19 cellular contexts compared by ENCODE assay signal in the genomic region with DNA sequence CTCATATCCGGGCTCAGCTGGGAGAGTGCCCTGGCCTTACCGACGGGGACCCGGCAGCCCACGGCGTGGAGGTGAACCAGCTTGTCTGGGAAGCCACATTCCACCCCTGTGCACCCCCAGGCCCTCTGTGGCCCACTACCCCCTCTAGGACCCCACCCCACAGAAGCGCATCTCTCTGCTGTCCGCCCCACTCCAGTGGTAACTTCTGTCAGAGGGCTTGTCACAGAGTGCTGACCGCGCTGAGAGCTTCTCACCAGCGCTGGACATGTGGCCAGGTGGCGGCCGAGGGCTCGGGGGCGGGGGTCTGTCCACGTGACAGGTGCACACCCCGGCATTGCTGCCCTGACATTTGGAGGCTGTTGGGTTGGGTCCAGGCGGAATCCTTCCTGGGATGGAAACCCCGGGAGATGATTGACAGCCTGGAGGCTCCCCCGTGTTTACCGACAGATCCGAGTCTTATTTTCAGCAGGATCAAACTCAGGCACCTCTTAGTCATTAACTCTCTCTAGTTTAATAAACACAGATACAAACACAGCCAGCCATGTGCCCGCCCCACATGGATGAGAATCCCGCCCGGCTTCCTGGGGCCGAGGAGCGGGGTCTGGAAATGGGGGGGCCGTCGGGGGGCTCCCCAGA. TPM values are rescaled to one million over a fixed set of nuclear protein-coding genes. Genes with fewer than 3 reads are reported as not detected.
A peak's percentile ranks its signal among the peaks of the same experiment; 100 is the strongest.
DNase-seq lines count a peak whose midpoint lies in the region; ATAC-seq and TF ChIP-seq lines count a peak whose summit lies in the region.
"Had no signal": no experiment of that assay in that cellular context is flagged by ENCODE, and none has a peak within 500 bp of the region (broad histone marks: within the 10 kb centered on the region; RNA-seq: fewer than 3 reads in every experiment).

No MANE protein-coding gene starts in this region.

- H3K27ac ChIP-seq in right cardiac atrium (ENCODE audit: low read length) (no peak overlapping the region), aorta (ENCODE audit: low read depth in 1 of 2, low read length in 2 of 2) (no peak overlapping the region), substantia nigra (ENCODE audit: low read depth, low read length, poor library complexity, severe bottlenecking) (no peak overlapping the region)
- H3K27ac ChIP-seq: esophagus squamous epithelium, gastroesophageal sphincter, parathyroid adenoma, thyroid gland had no signal

- H3K36me3 Mint-ChIP-seq in activated CD8-positive, alpha-beta memory T cell treated with anti-CD3 and anti-CD28 coated beads, Interleukin-2, amount 10 ng/mL, durations not matched to agents 7 days and 5 days: no peaks in the 10 kb centered on the region
- no peaks in the 10 kb centered on the region for H3K36me3 Mint-ChIP-seq in mesothelial cell of epicardium
- H3K36me3 Mint-ChIP-seq: activated naive CD4-positive, alpha-beta T cell treated with anti-CD3 and anti-CD28 coated beads, Interleukin-2, amount 50 U/mL, for 24 hours; natural killer cell had no signal

- intact Hi-C loops in right cardiac atrium (cut with DNase I) (no loop called here), Right ventricle myocardium superior (cut with DNase I) (no loop called here), aorta (cut with DNase I) (no loop called here)

- no peak overlapping the region for H3K27ac Mint-ChIP-seq in activated CD8-positive, alpha-beta memory T cell treated with anti-CD3 and anti-CD28 coated beads, Interleukin-2, amount 10 ng/mL, durations not matched to agents 7 days and 5 days
- H3K27ac Mint-ChIP-seq in mesothelial cell of epicardium: no peak overlapping the region
- H3K27ac Mint-ChIP-seq: activated naive CD4-positive, alpha-beta T cell treated with anti-CD3 and anti-CD28 coated beads, Interleukin-2, amount 50 U/mL, for 24 hours; natural killer cell had no signal

- H3K4me1 ChIP-seq in right cardiac atrium (ENCODE audit: control insufficient read depth, insufficient read depth, low read length) (no peaks in the 10 kb centered on the region), aorta (ENCODE audit: control insufficient read depth in 1 of 2, insufficient read depth in 2 of 2, low read length in 2 of 2) (no peaks in the 10 kb centered on the region)
- H3K4me1 ChIP-seq: parathyroid adenoma had no signal

- no peaks in the 10 kb centered on the region for H3K36me3 ChIP-seq in aorta (ENCODE audit: control insufficient read depth in 1 of 2, insufficient read depth in 2 of 2, low read length in 1 of 2)
- H3K36me3 ChIP-seq: esophagus squamous epithelium, gastroesophageal sphincter, thyroid gland had no signal

- no peak for TF ChIP-seq CTCF in mesothelial cell of epicardium (IDR thresholded peaks at IDR 0.05; ENCODE audit: unreplicated experiment)

- H3K4me3 Mint-ChIP-seq in activated CD8-positive, alpha-beta memory T cell treated with anti-CD3 and anti-CD28 coated beads, Interleukin-2, amount 10 ng/mL, durations not matched to agents 7 days and 5 days: no peak overlapping the region
- H3K4me3 Mint-ChIP-seq in mesothelial cell of epicardium: no peak overlapping the region
- H3K4me3 Mint-ChIP-seq: activated naive CD4-positive, alpha-beta T cell treated with anti-CD3 and anti-CD28 coated beads, Interleukin-2, amount 50 U/mL, for 24 hours; natural killer cell had no signal

- H3K27me3 ChIP-seq in right cardiac atrium (ENCODE audit: control insufficient read depth, insufficient read depth) (no peaks in the 10 kb centered on the region), aorta (ENCODE audit: control insufficient read depth in 1 of 2, insufficient read depth in 2 of 2, low read length in 1 of 2) (no peaks in the 10 kb centered on the region)

- H3K9me3 ChIP-seq in right cardiac atrium (ENCODE audit: control insufficient read depth, low read length) (no peaks in the 10 kb centered on the region), aorta (ENCODE audit: control insufficient read depth, low read length) (no peaks in the 10 kb centered on the region)
- H3K9me3 ChIP-seq: esophagus squamous epithelium, gastroesophageal sphincter, thyroid gland had no signal

- peaks cover 8% of the 10 kb centered on the region for H3K27me3 Mint-ChIP-seq in activated CD8-positive, alpha-beta memory T cell treated with anti-CD3 and anti-CD28 coated beads, Interleukin-2, amount 10 ng/mL, durations not matched to agents 7 days and 5 days
- peaks cover 47% of the 10 kb centered on the region for H3K27me3 Mint-ChIP-seq in mesothelial cell of epicardium (ENCODE audit: low read depth)

- no peaks in the 10 kb centered on the region for H3K4me1 Mint-ChIP-seq in activated CD8-positive, alpha-beta memory T cell treated with anti-CD3 and anti-CD28 coated beads, Interleukin-2, amount 10 ng/mL, durations not matched to agents 7 days and 5 days
- H3K4me1 Mint-ChIP-seq in mesothelial cell of epicardium: peaks cover 9% of the 10 kb centered on the region
- H3K4me1 Mint-ChIP-seq: activated naive CD4-positive, alpha-beta T cell treated with anti-CD3 and anti-CD28 coated beads, Interleukin-2, amount 50 U/mL, for 24 hours; natural killer cell had no signal

- no peak overlapping the region for H3K4me3 ChIP-seq in right cardiac atrium (ENCODE audit: low read length)
- no peak overlapping the region for H3K4me3 ChIP-seq in aorta (ENCODE audit: low read length in 2 of 2)
- H3K4me3 ChIP-seq: esophagus squamous epithelium, gastroesophageal sphincter, thyroid gland had no signal

- 66% methylated on average over 29 of the region's 29 CpGs for whole genome bisulfite sequencing in right cardiac atrium
- 78 to 84% methylated on average over 29 of the region's 29 CpGs for WGBS in aorta, 2 donors

- DNase-seq in right cardiac atrium (peak in 2 of 3 donors; percentile 15 to 41), Right ventricle myocardium superior (no peak), mesothelial cell of epicardium (ENCODE audit: low spot score in 2 of 2, unreplicated experiment in 2 of 2) (peak; percentile 19 to 29), aorta (peak; percentile 35 to 67), substantia nigra (lab: John Stamatoyannopoulos, UW) (no peak)
- peak; percentile 34 for DNase-seq in activated CD8-positive, alpha-beta memory T cell treated with anti-CD3 and anti-CD28 coated beads, Interleukin-2, amount 10 ng/mL, durations not matched to agents 7 days and 5 days
- DNase-seq in activated CD4-positive, alpha-beta T cell treated with anti-CD3 and anti-CD28 coated beads for 1 hour: no peak
- DNase-seq: DMS79; effector memory CD4-positive, alpha-beta T cell; esophagus squamous epithelium; kidney glomerular epithelial cell; natural killer cell; NCI-H1092 treated with DMSO at 0.1 percent for 48 hours; NCI-H69; stimulated activated naive CD4-positive, alpha-beta T cell; thyroid gland had no signal

- H3K9me3 Mint-ChIP-seq in activated CD8-positive, alpha-beta memory T cell treated with anti-CD3 and anti-CD28 coated beads, Interleukin-2, amount 10 ng/mL, durations not matched to agents 7 days and 5 days (ENCODE audit: low read depth): no peaks in the 10 kb centered on the region
- H3K9me3 Mint-ChIP-seq in mesothelial cell of epicardium: no peaks in the 10 kb centered on the region
- H3K9me3 Mint-ChIP-seq: activated naive CD4-positive, alpha-beta T cell treated with anti-CD3 and anti-CD28 coated beads, Interleukin-2, amount 50 U/mL, for 24 hours; natural killer cell had no signal

- CTCF ChIA-PET in activated CD8-positive, alpha-beta memory T cell treated with anti-CD3 and anti-CD28 coated beads, Interleukin-2, amount 10 ng/mL, durations not matched to agents 7 days and 5 days (lab: Charles Lee): no interaction called here

- ATAC-seq in right cardiac atrium (no peak), Right ventricle myocardium superior (ENCODE audit: poor library complexity) (no peak), aorta (ENCODE audit: low FRiP score) (no peak)
- ATAC-seq in activated CD8-positive, alpha-beta memory T cell treated with anti-CD3 and anti-CD28 coated beads, Interleukin-2, amount 10 ng/mL, durations not matched to agents 7 days and 5 days: no peak
- ATAC-seq: gastroesophageal sphincter, natural killer cell had no signal

RNA-seq across cellular contexts. Expression of a gene that starts 5.1 kb away (rescaled TPM):
- 10 to 100 TPM; 11.8 to 13.7 (median 13.0) TPM for total RNA-seq in right cardiac atrium
- polyA plus RNA-seq in right cardiac atrium: 9.1 TPM
- total RNA-seq in Right ventricle myocardium superior: 10.8 TPM
- not detected for total RNA-seq in activated CD8-positive, alpha-beta memory T cell treated with anti-CD3 and anti-CD28 coated beads, Interleukin-2, amount 10 ng/mL, durations not matched to agents 7 days and 5 days
- 11.4 to 13.5 TPM (median 11.9 TPM) in 3 replicates for total RNA-seq in mesothelial cell of epicardium
- 1 to 10 TPM; 1.2 to 4.8 TPM for total RNA-seq in aorta
- under 1 TPM in 1 of 2 donors, not detected in 1; 0.13 TPM for polyA plus RNA-seq in aorta

Comparison
In these comparisons a context has a peak if more than half of its experiments do, and no peak if none do; other contexts are left out.
1. DNase-seq: peak in right cardiac atrium (2 of 3), activated CD8-positive, alpha-beta memory T cell treated with anti-CD3 and anti-CD28 coated beads, Interleukin-2, amount 10 ng/mL, durations not matched to agents 7 days and 5 days (single experiment), mesothelial cell of epicardium (2 of 2) and aorta (2 of 2); none in Right ventricle myocardium superior (single experiment), substantia nigra (0 of 49) and activated CD4-positive, alpha-beta T cell treated with anti-CD3 and anti-CD28 coated beads for 1 hour (single experiment).